ENCODE assay signal across 20 cellular contexts in genomic region chr4:113572620-113573019, GRCh38.
DNase-seq lines count a peak whose midpoint lies in the region; ATAC-seq and TF ChIP-seq lines count a peak whose summit lies in the region.
"Had no signal": no experiment of that assay in that cellular context is flagged by ENCODE, and none has a peak within 500 bp of the region (broad histone marks: within the 10 kb centered on the region; RNA-seq: fewer than 3 reads in every experiment).

No MANE protein-coding gene starts in this region.

- DNase-seq in activated B cell treated with CpG ODN at 0.5 μM for 24 hours (no peak), mesothelial cell of epicardium (ENCODE audit: low spot score in 2 of 2, unreplicated experiment in 2 of 2) (no peak), neuronal stem cell (ENCODE audit: low spot score) (no peak), germinal center (ENCODE audit: low spot score) (no peak)
- DNase-seq in activated CD4-positive, alpha-beta T cell treated with anti-CD3 and anti-CD28 coated beads for 4 hours, result no peak
- DNase-seq: CD4-positive, alpha-beta T cell; COR-L47; DMS79; MG63; NCI-H1048; NCI-H1417 treated with DMSO at 0.1 percent for 48 hours; NCI-H187; NCI-H446; NCI-H526; PC-9; SHP77 treated with DMSO at 0.1 percent for 48 hours had no signal

- H2BK5ac ChIP-seq in neuronal stem cell (ENCODE audit: low read length), result no peak overlapping the region

- H3K4me3 Mint-ChIP-seq in activated B cell treated with CpG ODN at 0.5 μM for 24 hours (no peak overlapping the region), mesothelial cell of epicardium (no peak overlapping the region)
- H3K4me3 Mint-ChIP-seq: CD4-positive, alpha-beta T cell had no signal

- CTCF ChIA-PET in activated B cell treated with CpG ODN at 0.5 μM for 24 hours (lab: Charles Lee), result interaction anchor here (1.3 kb wide), 1 partner anchor 25 kb away, joined by 3 read pairs; no protein-coding TSS in a partner anchor

- H3F3A ChIP-seq in DOHH2 (ENCODE audit: control insufficient read depth, insufficient read depth), result peaks cover 57% of the 10 kb centered on the region

- H3K4me3 ChIP-seq in DOHH2 (ENCODE audit: low read length) (peak overlapping the region; percentile 15; the same call in 1 of the 2 replicates), neuronal stem cell (ENCODE audit: low read length in 2 of 2) (no peak overlapping the region)
- H3K4me3 ChIP-seq: MG63, PC-9 had no signal

- no peak overlapping the region for H2AFZ ChIP-seq in neuronal stem cell (ENCODE audit: low read length)
- H2AFZ ChIP-seq: PC-9 had no signal

- H3K27ac Mint-ChIP-seq in activated B cell treated with CpG ODN at 0.5 μM for 24 hours (peak overlapping the region; percentile 9), mesothelial cell of epicardium (peak overlapping the region; percentile 6)
- H3K27ac Mint-ChIP-seq: CD4-positive, alpha-beta T cell had no signal

- no peak overlapping the region for H3K9ac ChIP-seq in neuronal stem cell (ENCODE audit: low read depth, low read length, poor library complexity)

- no peak overlapping the region for H3K23ac ChIP-seq in neuronal stem cell (ENCODE audit: low read depth, low read length, poor library complexity)

- H3K14ac ChIP-seq in neuronal stem cell (ENCODE audit: low read length), result no peak overlapping the region

- H3K4me1 Mint-ChIP-seq in activated B cell treated with CpG ODN at 0.5 μM for 24 hours (peaks cover 89% of the 10 kb centered on the region), mesothelial cell of epicardium (peaks cover 35% of the 10 kb centered on the region)

- H3K79me1 ChIP-seq in neuronal stem cell (ENCODE audit: low read depth, low read length), result no peaks in the 10 kb centered on the region

- H3K79me2 ChIP-seq in DOHH2 (ENCODE audit: control insufficient read depth, low read length), result peaks cover 99% of the 10 kb centered on the region

- no peak overlapping the region for H4K91ac ChIP-seq in neuronal stem cell (ENCODE audit: low read depth, low read length, poor library complexity)

- no peak overlapping the region for H2AK5ac ChIP-seq in neuronal stem cell (ENCODE audit: low read depth, low read length)

- H3K9me3 Mint-ChIP-seq in activated B cell treated with CpG ODN at 0.5 μM for 24 hours (peaks cover 5% of the 10 kb centered on the region), mesothelial cell of epicardium (peaks cover 7% of the 10 kb centered on the region)

- POLR2A ChIA-PET in activated B cell treated with CpG ODN at 0.5 μM for 24 hours (lab: Charles Lee), result interaction anchor here (1.1 to 2.4 kb wide), 2 partner anchors 8 to 12 kb away, joined by 3 to 13 read pairs; no protein-coding TSS in a partner anchor

- H4K8ac ChIP-seq in neuronal stem cell (ENCODE audit: low read depth, low read length), result no peak overlapping the region

- H3K36me3 ChIP-seq in DOHH2 (ENCODE audit: control insufficient read depth, low read length) (peaks cover 25% of the 10 kb centered on the region), neuronal stem cell (replicated peaks in 1 of 2; ENCODE audit: control insufficient read depth in 2 of 2, insufficient read depth in 2 of 2, low read length in 2 of 2) (no peaks in the 10 kb centered on the region)
- H3K36me3 ChIP-seq: MG63 had no signal

- intact Hi-C loops in activated B cell treated with CpG ODN at 0.5 μM for 24 hours (cut with micrococcal nuclease), result no loop called here

- H2BK12ac ChIP-seq in neuronal stem cell (ENCODE audit: low read length), result no peak overlapping the region

- no peak overlapping the region for H3K18ac ChIP-seq in neuronal stem cell (ENCODE audit: low read length)

- no CpG with 5 or more reads among the region's 3 CpGs for WGBS in neuronal stem cell (ENCODE audit: extremely low coverage in 2 of 2, insufficient read length in 2 of 2, insufficient replicate concordance in 1 of 2), 2 donors

- no peaks in the 10 kb centered on the region for H3K27me3 ChIP-seq in DOHH2 (ENCODE audit: control insufficient read depth, low read length)
- no peaks in the 10 kb centered on the region for H3K27me3 ChIP-seq in neuronal stem cell (ENCODE audit: control insufficient read depth in 3 of 3, insufficient read depth in 3 of 3, low read depth in 1 of 3, low read length in 3 of 3)
- H3K27me3 ChIP-seq: MG63 had no signal

- H3K9me3 ChIP-seq in DOHH2 (ENCODE audit: control insufficient read depth, insufficient read depth, low read length) (no peaks in the 10 kb centered on the region), neuronal stem cell (replicated peaks in 1 of 2; ENCODE audit: control insufficient read depth in 2 of 2, insufficient read depth in 1 of 2, low read depth in 1 of 2, low read length in 2 of 2) (peaks cover 0 to 6% of the 10 kb centered on the region in 2 donors)
- H3K9me3 ChIP-seq: MG63 had no signal

- H3K4me2 ChIP-seq in DOHH2 (ENCODE audit: low read length), result peak overlapping the region; percentile 74
- H3K4me2 ChIP-seq in neuronal stem cell (ENCODE audit: insufficient read depth, low read length, poor library complexity, severe bottlenecking), result no peak overlapping the region
- H3K4me2 ChIP-seq: PC-9 had no signal

- H3K36me3 Mint-ChIP-seq in activated B cell treated with CpG ODN at 0.5 μM for 24 hours (ENCODE audit: low read depth) (peaks cover 12% of the 10 kb centered on the region), mesothelial cell of epicardium (peaks cover 8% of the 10 kb centered on the region)

- H3K27me3 Mint-ChIP-seq in activated B cell treated with CpG ODN at 0.5 μM for 24 hours (no peaks in the 10 kb centered on the region), mesothelial cell of epicardium (ENCODE audit: low read depth) (no peaks in the 10 kb centered on the region)
- H3K27me3 Mint-ChIP-seq: CD4-positive, alpha-beta T cell had no signal

- H3K27ac ChIP-seq in DOHH2 (ENCODE audit: low read depth, low read length), result peak overlapping the region; percentile 98
- H3K27ac ChIP-seq in neuronal stem cell (replicated peaks; ENCODE audit: low read length), result no peak overlapping the region
- H3K27ac ChIP-seq: PC-9, RWPE1 had no signal

- H3K4ac ChIP-seq in neuronal stem cell (ENCODE audit: low read length), result no peak overlapping the region

- H2BK120ac ChIP-seq in neuronal stem cell (ENCODE audit: low read depth, low read length), result no peak overlapping the region

- ATAC-seq in HG02678 (IDR thresholded peaks at IDR 0.05; ENCODE audit: unreplicated experiment) (peak; percentile 46), activated B cell treated with CpG ODN at 0.5 μM for 24 hours (ENCODE audit: low read depth) (no peak)
- ATAC-seq: HCT116 had no signal

- no peaks in the 10 kb centered on the region for H4K20me1 ChIP-seq in DOHH2 (ENCODE audit: control insufficient read depth, insufficient read depth, low read depth, low read length)

- H3K4me1 ChIP-seq in DOHH2 (ENCODE audit: control insufficient read depth, low read length) (peaks cover 100% of the 10 kb centered on the region), neuronal stem cell (ENCODE audit: control insufficient read depth in 2 of 2, insufficient read depth in 1 of 2, low read depth in 1 of 2, low read length in 2 of 2) (no peaks in the 10 kb centered on the region)

- no peaks in the 10 kb centered on the region for H3K9me2 ChIP-seq in DOHH2 (replicated peaks; ENCODE audit: control insufficient read depth, low read length)

- TF ChIP-seq CTCF in DOHH2 (IDR thresholded peaks at IDR 0.05; ENCODE audit: low read depth, low read length, poor library complexity, severe bottlenecking) (no peak), activated B cell treated with CpG ODN at 0.5 μM for 24 hours (IDR thresholded peaks at IDR 0.05) (no peak), mesothelial cell of epicardium (IDR thresholded peaks at IDR 0.05; ENCODE audit: unreplicated experiment) (no peak)

- no peak overlapping the region for H2BK15ac ChIP-seq in neuronal stem cell (ENCODE audit: low read length)
